Comparison of ENCODE assay signal across 1 cellular context in genomic region chr3:138097192-138097829, GRCh38.
TF ChIP-seq lines count a peak whose summit lies in the region.

No MANE protein-coding gene starts in this region.

TF ChIP-seq in SK-N-SH treated with all-trans-retinoic acid at 6 μM for 48 hours, 23 proteins besides CTCF, POLR2A, EP300 and RAD21 (continued from another document):
- no peak for TF ChIP-seq PATZ1 (CRISPR knock-in tag; IDR thresholded peaks at IDR 0.05; ENCODE audit: borderline replicate concordance)
- TF ChIP-seq TSHZ2 (CRISPR knock-in tag; IDR thresholded peaks at IDR 0.05) = no peak
